In the genomic region with DNA sequence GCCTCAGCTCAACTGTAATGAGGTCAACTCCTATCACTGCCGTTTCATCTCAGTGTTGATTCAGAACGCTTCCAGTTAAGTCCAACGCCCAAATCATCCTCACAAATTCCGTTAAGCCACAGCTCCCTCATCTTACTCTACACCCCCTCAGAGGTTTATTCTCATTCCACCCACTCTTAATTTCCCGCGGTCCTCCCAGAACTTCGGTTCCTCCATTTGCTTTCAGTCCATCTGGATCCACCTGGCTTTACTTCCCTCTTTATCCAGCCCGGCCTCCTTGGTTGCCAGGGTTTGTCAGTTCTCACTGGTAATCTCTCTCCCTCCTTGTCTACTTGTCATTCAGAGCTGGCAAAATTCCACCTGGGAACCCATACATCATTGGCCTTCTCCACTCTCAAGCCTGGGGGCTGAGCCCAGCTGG, we compare ENCODE assay signal across 19 cellular contexts. TPM values are rescaled to one million over a fixed set of nuclear protein-coding genes. Genes with fewer than 3 reads are reported as not detected.
DNase-seq lines count a peak whose midpoint lies in the region; ATAC-seq and TF ChIP-seq lines count a peak whose summit lies in the region.
"Had no signal": no experiment of that assay in that cellular context is flagged by ENCODE, and none has a peak within 500 bp of the region (broad histone marks: within the 10 kb centered on the region; RNA-seq: fewer than 3 reads in every experiment).

No MANE protein-coding gene starts in this region.

- TF ChIP-seq CTCF in heart left ventricle (IDR thresholded peaks at IDR 0.05) (no peak), left ventricle myocardium inferior (IDR thresholded peaks at IDR 0.05; ENCODE audit: borderline replicate concordance) (no peak), BE2C (IDR thresholded peaks at IDR 0.05; ENCODE audit: low read depth, low read length) (no peak)

- no peak overlapping the region for H3K23ac ChIP-seq in mesenchymal stem cell (ENCODE audit: low read length in 2 of 2)

- no peak overlapping the region for H4K91ac ChIP-seq in mesenchymal stem cell (ENCODE audit: low read length)

- no peak overlapping the region for H3K9ac ChIP-seq in mesenchymal stem cell (ENCODE audit: low read length)
- H3K9ac ChIP-seq: BLaER1 had no signal

- H3K4me3 ChIP-seq in heart left ventricle (no peak overlapping the region), left ventricle myocardium inferior (no peak overlapping the region), mesenchymal stem cell (ENCODE audit: insufficient read depth in 1 of 2, low read depth in 1 of 2, low read length in 2 of 2) (no peak overlapping the region), BE2C (ENCODE audit: low read depth, low read length) (no peak overlapping the region)
- H3K4me3 ChIP-seq: BLaER1, GM23338, HAP-1, MG63, Peyer's patch, SJSA1 had no signal

- peak overlapping the region in 1 of 2 experiments; percentile 72 for H3K18ac ChIP-seq in mesenchymal stem cell (ENCODE audit: low read depth in 1 of 2, low read length in 2 of 2)

- H3K14ac ChIP-seq in mesenchymal stem cell (ENCODE audit: low read length in 2 of 2), result no peak overlapping the region

- H2BK5ac ChIP-seq in mesenchymal stem cell (ENCODE audit: low read depth, low read length, poor library complexity, severe bottlenecking), result no peak overlapping the region

- no peak overlapping the region for H2AK5ac ChIP-seq in mesenchymal stem cell (ENCODE audit: low read length, severe bottlenecking)

- H3K36me3 ChIP-seq in heart left ventricle (no peaks in the 10 kb centered on the region), left ventricle myocardium inferior (no peaks in the 10 kb centered on the region), mesenchymal stem cell (ENCODE audit: control insufficient read depth in 1 of 2, insufficient read depth in 2 of 2, low read depth in 1 of 2, low read length in 2 of 2) (no peaks in the 10 kb centered on the region), BE2C (no peaks in the 10 kb centered on the region)
- H3K36me3 ChIP-seq: BLaER1, HAP-1, MG63, Peyer's patch, SJSA1 had no signal

- peak overlapping the region in 1 of 12 donors; percentile 25 for H3K27ac ChIP-seq in heart left ventricle
- no peak overlapping the region for H3K27ac ChIP-seq in left ventricle myocardium inferior (replicated peaks)
- H3K27ac ChIP-seq in mesenchymal stem cell (ENCODE audit: low read length, poor library complexity, severe bottlenecking), result no peak overlapping the region
- H3K27ac ChIP-seq in caudate nucleus (ENCODE audit: low read depth, low read length), result no peak overlapping the region
- H3K27ac ChIP-seq: BLaER1, Peyer's patch, SJSA1 had no signal

- H3K9me3 Mint-ChIP-seq in T-helper 2 cell treated with Interferon-gamma antibody and Interleukin-4, amounts not matched to agents 5 μg/mL and 100 μg/mL, for 36 hours, result no peaks in the 10 kb centered on the region
- H3K9me3 Mint-ChIP-seq: CD4-positive, alpha-beta memory T cell; GM23338 had no signal

- H2BK12ac ChIP-seq in mesenchymal stem cell (ENCODE audit: low read length in 2 of 2), result peak overlapping the region; percentile 73 to 89

- peak in 4 of 5 donors; percentile 24 to 69 (median 38) for DNase-seq in heart left ventricle
- DNase-seq in left ventricle myocardium inferior, result no peak
- DNase-seq in T-helper 2 cell treated with Interferon-gamma antibody and Interleukin-4, amounts not matched to agents 5 μg/mL and 100 μg/mL, for 36 hours (ENCODE audit: low spot score), result peak; percentile 26
- DNase-seq in amniotic epithelial cell (ENCODE audit: low read depth), result peak; percentile 27
- no peak for DNase-seq in mesenchymal stem cell
- no peak for DNase-seq in BE2C
- no peak for DNase-seq in caudate nucleus (lab: John Stamatoyannopoulos, UW)
- DNase-seq: Caco-2; CD4-positive, alpha-beta memory T cell; DMS 273 treated with DMSO at 0.1 percent for 48 hours; DMS79 treated with DMSO at 0.1 percent for 48 hours; MG63; NCI-H1417 treated with DMSO at 0.1 percent for 48 hours; NCI-H187; Peyer's patch had no signal

- H3K27me3 ChIP-seq in heart left ventricle (peaks cover 0 to 16% (median 0%) of the 10 kb centered on the region in 9 donors), left ventricle myocardium inferior (ENCODE audit: low read depth) (peaks cover 79% of the 10 kb centered on the region), mesenchymal stem cell (ENCODE audit: control insufficient read depth in 1 of 2, insufficient read depth in 1 of 2, low read length in 2 of 2) (peaks cover 0 to 9% of the 10 kb centered on the region in 2 experiments), BE2C (no peaks in the 10 kb centered on the region)
- H3K27me3 ChIP-seq: BLaER1, MG63, Peyer's patch, SJSA1 had no signal

- H3K9me3 ChIP-seq in heart left ventricle (no peaks in the 10 kb centered on the region), left ventricle myocardium inferior (replicated peaks) (no peaks in the 10 kb centered on the region), mesenchymal stem cell (ENCODE audit: control insufficient read depth, low read length) (no peaks in the 10 kb centered on the region), BE2C (no peaks in the 10 kb centered on the region; the same call in none of the 2 replicates)
- H3K9me3 ChIP-seq: Caco-2, HAP-1, MG63, Peyer's patch, SJSA1 had no signal

- no peak for TF ChIP-seq POLR2A in heart left ventricle (IDR thresholded peaks at IDR 0.05)

- H3K4me1 ChIP-seq in heart left ventricle, result peaks cover 0 to 8% (median 0%) of the 10 kb centered on the region in 12 donors
- no peaks in the 10 kb centered on the region for H3K4me1 ChIP-seq in left ventricle myocardium inferior
- no peaks in the 10 kb centered on the region for H3K4me1 ChIP-seq in mesenchymal stem cell (ENCODE audit: control insufficient read depth, insufficient read depth, low read depth, low read length)
- H3K4me1 ChIP-seq in BE2C, result no peaks in the 10 kb centered on the region
- H3K4me1 ChIP-seq: Caco-2, HAP-1, SJSA1 had no signal

- no peak overlapping the region for H4K8ac ChIP-seq in mesenchymal stem cell (ENCODE audit: low read length)

- H3K27me3 Mint-ChIP-seq in T-helper 2 cell treated with Interferon-gamma antibody and Interleukin-4, amounts not matched to agents 5 μg/mL and 100 μg/mL, for 36 hours (ENCODE audit: low read depth), result no peaks in the 10 kb centered on the region
- H3K27me3 Mint-ChIP-seq: CD4-positive, alpha-beta memory T cell had no signal

- peak overlapping the region; percentile 79 to 85 for H3K4ac ChIP-seq in mesenchymal stem cell (ENCODE audit: low read depth in 1 of 2, low read length in 2 of 2)

- no peak overlapping the region for H2AFZ ChIP-seq in mesenchymal stem cell (ENCODE audit: low read depth, low read length)
- H2AFZ ChIP-seq: GM23338 had no signal

- 68 to 76% (median 72%) methylated on average over 8 of the region's 8 CpGs for WGBS in heart left ventricle, 4 donors
- WGBS in mesenchymal stem cell, result 91% methylated on average over 8 of the region's 8 CpGs

- H3K36me3 Mint-ChIP-seq in T-helper 2 cell treated with Interferon-gamma antibody and Interleukin-4, amounts not matched to agents 5 μg/mL and 100 μg/mL, for 36 hours (ENCODE audit: low read depth), result no peaks in the 10 kb centered on the region
- H3K36me3 Mint-ChIP-seq: CD4-positive, alpha-beta memory T cell had no signal

- peak in 3 of 4 donors; percentile 27 to 88 (median 73) for ATAC-seq in heart left ventricle
- ATAC-seq: GM23338 had no signal

- H3K4me2 ChIP-seq in mesenchymal stem cell (ENCODE audit: low read length, poor library complexity, severe bottlenecking), result no peak overlapping the region
- H3K4me2 ChIP-seq: BLaER1, GM23338 had no signal

- no peak overlapping the region for H2BK15ac ChIP-seq in mesenchymal stem cell (ENCODE audit: low read depth, poor library complexity, severe bottlenecking)

- no peaks in the 10 kb centered on the region for H3K79me1 ChIP-seq in mesenchymal stem cell (replicated peaks; ENCODE audit: low read length, poor library complexity, severe bottlenecking)

- intact Hi-C loops in heart left ventricle (cut with DNase I) (no loop called here), left ventricle myocardium inferior (cut with micrococcal nuclease) (no loop called here)

- H3K4me1 Mint-ChIP-seq in T-helper 2 cell treated with Interferon-gamma antibody and Interleukin-4, amounts not matched to agents 5 μg/mL and 100 μg/mL, for 36 hours (ENCODE audit: low read depth), result peaks cover 30% of the 10 kb centered on the region
- H3K4me1 Mint-ChIP-seq: CD4-positive, alpha-beta memory T cell; GM23338 had no signal

- no peak overlapping the region for H3K4me3 Mint-ChIP-seq in T-helper 2 cell treated with Interferon-gamma antibody and Interleukin-4, amounts not matched to agents 5 μg/mL and 100 μg/mL, for 36 hours
- H3K4me3 Mint-ChIP-seq: CD4-positive, alpha-beta memory T cell; GM23338 had no signal

- no peak overlapping the region for H2BK120ac ChIP-seq in mesenchymal stem cell (ENCODE audit: low read depth, low read length)

- H3K27ac Mint-ChIP-seq in T-helper 2 cell treated with Interferon-gamma antibody and Interleukin-4, amounts not matched to agents 5 μg/mL and 100 μg/mL, for 36 hours, result no peak overlapping the region
- H3K27ac Mint-ChIP-seq: CD4-positive, alpha-beta memory T cell; GM23338 had no signal

RNA-seq across cellular contexts. Expression of a gene that starts 51.3 kb away (rescaled TPM):
- total RNA-seq in heart left ventricle (10 to 100 TPM in 2 of 9 donors, 1 to 10 TPM in 7; 1.5 to 54.5 (median 4.9) TPM), left ventricle myocardium inferior (1.5 TPM)
- polyA plus RNA-seq in heart left ventricle, result 1 to 10 TPM in 1 of 2 donors, under 1 TPM in 1; 0.61 to 1.9 TPM
- 32.6 TPM for polyA plus RNA-seq in mesenchymal stem cell (2013, experiment 1 of 2)
- polyA plus RNA-seq in mesenchymal stem cell (2013, experiment 2 of 2), result 29.7 TPM
- 0.17 TPM for polyA plus RNA-seq in BE2C (2012; ENCODE audit: insufficient read depth, insufficient read length, low read depth)

Comparison
In these comparisons a context has a peak if more than half of its experiments do, and no peak if none do; other contexts are left out.
1. DNase-seq: peak in heart left ventricle (4 of 5), T-helper 2 cell treated with Interferon-gamma antibody and Interleukin-4, amounts not matched to agents 5 μg/mL and 100 μg/mL, for 36 hours (single experiment) and amniotic epithelial cell (single experiment); none in left ventricle myocardium inferior (single experiment), mesenchymal stem cell (single experiment), BE2C (single experiment) and caudate nucleus (0 of 61).